In the genomic region with DNA sequence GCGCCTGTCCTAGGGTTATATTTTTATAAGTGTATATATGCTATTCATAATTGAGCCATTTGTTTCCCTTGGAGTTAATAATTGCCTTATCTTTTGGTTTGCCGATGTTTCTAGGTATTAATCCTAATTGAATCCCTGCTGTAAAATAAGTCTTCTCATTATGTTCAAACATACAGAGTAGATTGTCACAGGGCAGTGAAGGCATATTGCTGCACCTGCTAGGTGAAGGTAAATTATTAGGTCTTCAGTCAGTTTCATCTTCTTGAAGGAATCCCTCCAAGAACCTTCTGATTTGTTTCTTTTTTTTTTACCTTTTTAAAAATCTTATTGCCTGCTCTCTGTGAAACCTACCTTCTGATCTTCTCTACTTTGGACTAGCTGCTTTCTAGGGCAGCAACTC, we compare ENCODE assay signal across 9 cellular contexts. TPM values are rescaled to one million over a fixed set of nuclear protein-coding genes. Genes with fewer than 3 reads are reported as not detected.
"Had no signal": no experiment of that assay in that cellular context is flagged by ENCODE, and none has a peak within 500 bp of the region (broad histone marks: within the 10 kb centered on the region; RNA-seq: fewer than 3 reads in every experiment).

No MANE protein-coding gene starts in this region.

- ATAC-seq: GM23338 had no signal

- H3K9me3 Mint-ChIP-seq: HFFc6 had no signal

- H3K4me2 ChIP-seq: GM23338 had no signal

- H3K4me3 ChIP-seq: GM23338 had no signal

- H3K4me3 Mint-ChIP-seq: GM23338, H9, HFFc6 had no signal

- H3K4me1 Mint-ChIP-seq: GM23338 had no signal

- H3K27ac ChIP-seq: HL-60 had no signal

- FAIRE-seq: H1, H54 had no signal

- DNase-seq: H9, HCEC 1CT, HFFc6, IMR-90, KBM-7 had no signal

- H2AFZ ChIP-seq: GM23338 had no signal

- H3K27ac Mint-ChIP-seq: GM23338, H9, HFFc6 had no signal

RNA-seq across cellular contexts. Expression of a gene that starts 52.6 kb away (rescaled TPM):
- total RNA-seq: IMR-90 had no signal

RNA-seq across cellular contexts. Expression of a gene that starts 57.0 kb away (rescaled TPM):
- total RNA-seq: H1, H9 had no signal
